In the genomic region with DNA sequence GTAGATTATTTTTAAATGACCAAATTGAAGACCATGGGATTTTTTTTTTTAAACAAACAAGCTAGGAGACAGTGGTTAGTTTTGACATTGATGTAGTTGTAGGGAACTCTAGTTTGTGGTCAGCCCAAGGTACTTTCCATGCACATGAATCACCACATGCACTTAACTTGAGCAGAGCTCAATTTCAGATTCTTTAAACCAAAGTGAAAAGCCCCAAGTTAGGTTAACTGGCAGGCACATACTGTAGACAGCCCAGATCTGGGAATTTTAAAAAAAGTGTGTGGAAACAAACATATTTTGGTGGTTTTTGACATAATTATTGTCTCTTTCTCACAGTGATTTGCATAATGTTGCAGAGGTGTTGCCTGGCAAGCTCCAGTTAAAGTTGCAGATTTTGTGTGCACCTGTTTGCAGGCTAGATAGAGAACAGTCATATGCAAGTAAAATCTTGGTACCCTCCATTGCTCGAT, we compare ENCODE assay signal across 8 cellular contexts.
A peak's percentile ranks its signal among the peaks of the same experiment; 100 is the strongest.
DNase-seq lines count a peak whose midpoint lies in the region; ATAC-seq and TF ChIP-seq lines count a peak whose summit lies in the region.

No MANE protein-coding gene starts in this region.

- no peak overlapping the region for H3K27ac Mint-ChIP-seq in WTC11

- H3K27me3 Mint-ChIP-seq in WTC11 (ENCODE audit: low read depth) = 0 out of 2 replicates have a peak, but pooled peaks cover 3% of the 10 kb centered on the region

- CTCF ChIA-PET in WTC11 (lab: Charles Lee) = no interaction called here

- no peak overlapping the region for H3K27ac ChIP-seq in foreskin keratinocyte

- H3K4me3 Mint-ChIP-seq in WTC11 = no peak overlapping the region

- no peaks in the 10 kb centered on the region for H3K4me1 ChIP-seq in foreskin keratinocyte

- peaks cover 26% of the 10 kb centered on the region for H3K9me3 Mint-ChIP-seq in WTC11

- intact Hi-C loops in sciatic nerve (cut with DNase I) = no loop called here

- POLR2A ChIA-PET in WTC11 (lab: Charles Lee) = no interaction called here

- H3K4me1 Mint-ChIP-seq in WTC11 = no peaks in the 10 kb centered on the region

- peaks cover 25% of the 10 kb centered on the region for H3K36me3 Mint-ChIP-seq in WTC11

- DNase-seq in NOMO-1 treated with dmso at 0.1 percent for 144 hours (lab: John Stamatoyannopoulos, UW; ENCODE audit: unreplicated experiment) (peak; percentile 25), foreskin keratinocyte (peak; percentile 34 to 56), medulla oblongata (ENCODE audit: extremely low spot score) (no peak), WTC11 (ENCODE audit: low spot score) (no peak), UCSD-AML1 (lab: John Stamatoyannopoulos, UW; ENCODE audit: unreplicated experiment) (no peak), sciatic nerve (ENCODE audit: low spot score) (no peak)

- ATAC-seq in GM18868 (IDR thresholded peaks at IDR 0.05; ENCODE audit: unreplicated experiment) = peak; percentile 95
- peak; percentile 91 for ATAC-seq in HG02610 (IDR thresholded peaks at IDR 0.05; ENCODE audit: unreplicated experiment)
- ATAC-seq in foreskin keratinocyte = peak; percentile 72
- no peak for ATAC-seq in WTC11
- ATAC-seq in sciatic nerve = no peak

- no peak for TF ChIP-seq CTCF in foreskin keratinocyte (conservative IDR thresholded peaks at IDR 0.05)
- no peak for TF ChIP-seq CTCF in WTC11 (IDR thresholded peaks at IDR 0.05)

- no peaks in the 10 kb centered on the region for H3K27me3 ChIP-seq in foreskin keratinocyte

TF ChIP-seq in WTC11, 78 proteins besides CTCF, POLR2A, EP300 and RAD21:
- TF ChIP-seq SP1 (CRISPR knock-in tag; conservative IDR thresholded peaks at IDR 0.05) (no peak), ZNF396 (CRISPR knock-in tag; IDR thresholded peaks at IDR 0.05; ENCODE audit: borderline replicate concordance) (no peak), GABPB1 (CRISPR knock-in tag; IDR thresholded peaks at IDR 0.05) (no peak), FOXP4 (CRISPR knock-in tag; IDR thresholded peaks at IDR 0.05) (no peak), TEAD1 (CRISPR knock-in tag; IDR thresholded peaks at IDR 0.05) (no peak), NR3C1 (CRISPR knock-in tag; conservative IDR thresholded peaks at IDR 0.05; ENCODE audit: low read depth) (no peak)
- TF ChIP-seq, protein P1, sequence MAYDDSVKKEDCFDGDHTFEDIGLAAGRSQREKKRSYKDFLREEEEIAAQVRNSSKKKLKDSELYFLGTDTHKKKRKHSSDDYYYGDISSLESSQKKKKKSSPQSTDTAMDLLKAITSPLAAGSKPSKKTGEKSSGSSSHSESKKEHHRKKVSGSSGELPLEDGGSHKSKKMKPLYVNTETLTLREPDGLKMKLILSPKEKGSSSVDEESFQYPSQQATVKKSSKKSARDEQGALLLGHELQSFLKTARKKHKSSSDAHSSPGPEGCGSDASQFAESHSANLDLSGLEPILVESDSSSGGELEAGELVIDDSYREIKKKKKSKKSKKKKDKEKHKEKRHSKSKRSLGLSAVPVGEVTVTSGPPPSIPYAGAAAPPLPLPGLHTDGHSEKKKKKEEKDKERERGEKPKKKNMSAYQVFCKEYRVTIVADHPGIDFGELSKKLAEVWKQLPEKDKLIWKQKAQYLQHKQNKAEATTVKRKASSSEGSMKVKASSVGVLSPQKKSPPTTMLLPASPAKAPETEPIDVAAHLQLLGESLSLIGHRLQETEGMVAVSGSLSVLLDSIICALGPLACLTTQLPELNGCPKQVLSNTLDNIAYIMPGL (CRISPR knock-in tag; IDR thresholded peaks at IDR 0.05) = no peak
- TF ChIP-seq, protein P2, sequence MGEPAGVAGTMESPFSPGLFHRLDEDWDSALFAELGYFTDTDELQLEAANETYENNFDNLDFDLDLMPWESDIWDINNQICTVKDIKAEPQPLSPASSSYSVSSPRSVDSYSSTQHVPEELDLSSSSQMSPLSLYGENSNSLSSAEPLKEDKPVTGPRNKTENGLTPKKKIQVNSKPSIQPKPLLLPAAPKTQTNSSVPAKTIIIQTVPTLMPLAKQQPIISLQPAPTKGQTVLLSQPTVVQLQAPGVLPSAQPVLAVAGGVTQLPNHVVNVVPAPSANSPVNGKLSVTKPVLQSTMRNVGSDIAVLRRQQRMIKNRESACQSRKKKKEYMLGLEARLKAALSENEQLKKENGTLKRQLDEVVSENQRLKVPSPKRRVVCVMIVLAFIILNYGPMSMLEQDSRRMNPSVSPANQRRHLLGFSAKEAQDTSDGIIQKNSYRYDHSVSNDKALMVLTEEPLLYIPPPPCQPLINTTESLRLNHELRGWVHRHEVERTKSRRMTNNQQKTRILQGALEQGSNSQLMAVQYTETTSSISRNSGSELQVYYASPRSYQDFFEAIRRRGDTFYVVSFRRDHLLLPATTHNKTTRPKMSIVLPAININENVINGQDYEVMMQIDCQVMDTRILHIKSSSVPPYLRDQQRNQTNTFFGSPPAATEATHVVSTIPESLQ (CRISPR knock-in tag; IDR thresholded peaks at IDR 0.05) = no peak
- TF ChIP-seq, protein P3, sequence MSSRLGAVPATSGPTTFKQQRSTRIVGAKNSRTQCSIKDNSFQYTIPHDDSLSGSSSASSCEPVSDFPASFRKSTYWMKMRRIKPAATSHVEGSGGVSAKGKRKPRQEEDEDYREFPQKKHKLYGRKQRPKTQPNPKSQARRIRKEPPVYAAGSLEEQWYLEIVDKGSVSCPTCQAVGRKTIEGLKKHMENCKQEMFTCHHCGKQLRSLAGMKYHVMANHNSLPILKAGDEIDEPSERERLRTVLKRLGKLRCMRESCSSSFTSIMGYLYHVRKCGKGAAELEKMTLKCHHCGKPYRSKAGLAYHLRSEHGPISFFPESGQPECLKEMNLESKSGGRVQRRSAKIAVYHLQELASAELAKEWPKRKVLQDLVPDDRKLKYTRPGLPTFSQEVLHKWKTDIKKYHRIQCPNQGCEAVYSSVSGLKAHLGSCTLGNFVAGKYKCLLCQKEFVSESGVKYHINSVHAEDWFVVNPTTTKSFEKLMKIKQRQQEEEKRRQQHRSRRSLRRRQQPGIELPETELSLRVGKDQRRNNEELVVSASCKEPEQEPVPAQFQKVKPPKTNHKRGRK (CRISPR knock-in tag; IDR thresholded peaks at IDR 0.05; ENCODE audit: borderline replicate concordance) = no peak
- TF ChIP-seq, protein P4, sequence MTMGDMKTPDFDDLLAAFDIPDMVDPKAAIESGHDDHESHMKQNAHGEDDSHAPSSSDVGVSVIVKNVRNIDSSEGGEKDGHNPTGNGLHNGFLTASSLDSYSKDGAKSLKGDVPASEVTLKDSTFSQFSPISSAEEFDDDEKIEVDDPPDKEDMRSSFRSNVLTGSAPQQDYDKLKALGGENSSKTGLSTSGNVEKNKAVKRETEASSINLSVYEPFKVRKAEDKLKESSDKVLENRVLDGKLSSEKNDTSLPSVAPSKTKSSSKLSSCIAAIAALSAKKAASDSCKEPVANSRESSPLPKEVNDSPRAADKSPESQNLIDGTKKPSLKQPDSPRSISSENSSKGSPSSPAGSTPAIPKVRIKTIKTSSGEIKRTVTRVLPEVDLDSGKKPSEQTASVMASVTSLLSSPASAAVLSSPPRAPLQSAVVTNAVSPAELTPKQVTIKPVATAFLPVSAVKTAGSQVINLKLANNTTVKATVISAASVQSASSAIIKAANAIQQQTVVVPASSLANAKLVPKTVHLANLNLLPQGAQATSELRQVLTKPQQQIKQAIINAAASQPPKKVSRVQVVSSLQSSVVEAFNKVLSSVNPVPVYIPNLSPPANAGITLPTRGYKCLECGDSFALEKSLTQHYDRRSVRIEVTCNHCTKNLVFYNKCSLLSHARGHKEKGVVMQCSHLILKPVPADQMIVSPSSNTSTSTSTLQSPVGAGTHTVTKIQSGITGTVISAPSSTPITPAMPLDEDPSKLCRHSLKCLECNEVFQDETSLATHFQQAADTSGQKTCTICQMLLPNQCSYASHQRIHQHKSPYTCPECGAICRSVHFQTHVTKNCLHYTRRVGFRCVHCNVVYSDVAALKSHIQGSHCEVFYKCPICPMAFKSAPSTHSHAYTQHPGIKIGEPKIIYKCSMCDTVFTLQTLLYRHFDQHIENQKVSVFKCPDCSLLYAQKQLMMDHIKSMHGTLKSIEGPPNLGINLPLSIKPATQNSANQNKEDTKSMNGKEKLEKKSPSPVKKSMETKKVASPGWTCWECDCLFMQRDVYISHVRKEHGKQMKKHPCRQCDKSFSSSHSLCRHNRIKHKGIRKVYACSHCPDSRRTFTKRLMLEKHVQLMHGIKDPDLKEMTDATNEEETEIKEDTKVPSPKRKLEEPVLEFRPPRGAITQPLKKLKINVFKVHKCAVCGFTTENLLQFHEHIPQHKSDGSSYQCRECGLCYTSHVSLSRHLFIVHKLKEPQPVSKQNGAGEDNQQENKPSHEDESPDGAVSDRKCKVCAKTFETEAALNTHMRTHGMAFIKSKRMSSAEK (CRISPR knock-in tag; IDR thresholded peaks at IDR 0.05; ENCODE audit: borderline replicate concordance) = no peak

Comparison
In these comparisons a context has a peak if more than half of its experiments do, and no peak if none do; other contexts are left out.
1. ATAC-seq: peak in GM18868 (single experiment), HG02610 (single experiment) and foreskin keratinocyte (single experiment); none in WTC11 (single experiment) and sciatic nerve (single experiment).
2. DNase-seq: peak in NOMO-1 treated with dmso at 0.1 percent for 144 hours (single experiment) and foreskin keratinocyte (2 of 2); none in medulla oblongata (single experiment), WTC11 (single experiment), UCSD-AML1 (single experiment) and sciatic nerve (single experiment).